1 cellular context compared by ENCODE assay signal in the genomic region with DNA sequence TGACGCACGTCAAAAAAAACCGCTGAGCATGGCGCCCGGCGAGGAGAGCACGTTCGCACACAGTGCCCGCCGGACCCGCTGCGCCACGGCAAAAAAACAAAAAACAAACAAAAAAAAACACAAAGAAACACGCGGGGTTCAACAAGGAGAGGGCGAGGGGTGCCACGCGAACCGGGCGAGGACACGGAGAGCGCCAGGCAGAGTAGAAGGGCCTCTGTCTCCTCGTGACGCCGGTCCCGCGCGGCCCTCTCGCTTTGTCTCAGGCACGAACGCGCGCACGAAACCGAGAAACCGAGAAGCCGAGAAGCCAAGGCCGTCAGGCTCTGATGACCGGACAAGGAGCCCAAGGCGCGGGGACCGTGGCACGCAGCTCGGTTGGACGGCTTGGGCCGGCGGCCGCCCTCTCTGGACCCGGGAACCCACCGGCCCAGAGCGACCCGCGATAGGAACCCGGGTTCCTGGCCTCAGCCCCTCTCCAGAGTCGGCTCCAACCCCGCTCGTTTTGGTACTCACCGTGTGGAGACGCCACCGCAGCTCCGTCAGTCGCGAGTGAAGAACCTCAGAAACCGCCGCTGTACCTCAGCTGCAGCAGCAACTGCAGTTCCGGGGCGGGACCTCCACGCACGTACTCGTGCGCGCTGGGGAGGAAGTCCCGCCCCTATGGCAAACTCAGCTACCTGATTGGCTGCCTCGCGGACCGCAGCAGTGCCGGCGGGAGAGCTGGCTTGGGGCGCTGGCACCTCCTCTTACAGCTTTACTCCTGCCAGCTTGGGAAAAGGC.
TF ChIP-seq lines count a peak whose summit lies in the region.

A gene with protein sequence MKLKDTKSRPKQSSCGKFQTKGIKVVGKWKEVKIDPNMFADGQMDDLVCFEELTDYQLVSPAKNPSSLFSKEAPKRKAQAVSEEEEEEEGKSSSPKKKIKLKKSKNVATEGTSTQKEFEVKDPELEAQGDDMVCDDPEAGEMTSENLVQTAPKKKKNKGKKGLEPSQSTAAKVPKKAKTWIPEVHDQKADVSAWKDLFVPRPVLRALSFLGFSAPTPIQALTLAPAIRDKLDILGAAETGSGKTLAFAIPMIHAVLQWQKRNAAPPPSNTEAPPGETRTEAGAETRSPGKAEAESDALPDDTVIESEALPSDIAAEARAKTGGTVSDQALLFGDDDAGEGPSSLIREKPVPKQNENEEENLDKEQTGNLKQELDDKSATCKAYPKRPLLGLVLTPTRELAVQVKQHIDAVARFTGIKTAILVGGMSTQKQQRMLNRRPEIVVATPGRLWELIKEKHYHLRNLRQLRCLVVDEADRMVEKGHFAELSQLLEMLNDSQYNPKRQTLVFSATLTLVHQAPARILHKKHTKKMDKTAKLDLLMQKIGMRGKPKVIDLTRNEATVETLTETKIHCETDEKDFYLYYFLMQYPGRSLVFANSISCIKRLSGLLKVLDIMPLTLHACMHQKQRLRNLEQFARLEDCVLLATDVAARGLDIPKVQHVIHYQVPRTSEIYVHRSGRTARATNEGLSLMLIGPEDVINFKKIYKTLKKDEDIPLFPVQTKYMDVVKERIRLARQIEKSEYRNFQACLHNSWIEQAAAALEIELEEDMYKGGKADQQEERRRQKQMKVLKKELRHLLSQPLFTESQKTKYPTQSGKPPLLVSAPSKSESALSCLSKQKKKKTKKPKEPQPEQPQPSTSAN (minus strand): TSS at position 597 of the 780 bp plus-strand sequence. CDS start 1,460 bp downstream, outside the sequence.
A gene with protein sequence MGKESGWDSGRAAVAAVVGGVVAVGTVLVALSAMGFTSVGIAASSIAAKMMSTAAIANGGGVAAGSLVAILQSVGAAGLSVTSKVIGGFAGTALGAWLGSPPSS (plus strand): TSS at position 705 of the 780 bp plus-strand sequence. CDS start 15,628 bp downstream, outside the sequence.

TF ChIP-seq in HepG2, 621 proteins besides CTCF, POLR2A, EP300 and RAD21 (continued from another document and continues in another):
- TF ChIP-seq, protein P1, sequence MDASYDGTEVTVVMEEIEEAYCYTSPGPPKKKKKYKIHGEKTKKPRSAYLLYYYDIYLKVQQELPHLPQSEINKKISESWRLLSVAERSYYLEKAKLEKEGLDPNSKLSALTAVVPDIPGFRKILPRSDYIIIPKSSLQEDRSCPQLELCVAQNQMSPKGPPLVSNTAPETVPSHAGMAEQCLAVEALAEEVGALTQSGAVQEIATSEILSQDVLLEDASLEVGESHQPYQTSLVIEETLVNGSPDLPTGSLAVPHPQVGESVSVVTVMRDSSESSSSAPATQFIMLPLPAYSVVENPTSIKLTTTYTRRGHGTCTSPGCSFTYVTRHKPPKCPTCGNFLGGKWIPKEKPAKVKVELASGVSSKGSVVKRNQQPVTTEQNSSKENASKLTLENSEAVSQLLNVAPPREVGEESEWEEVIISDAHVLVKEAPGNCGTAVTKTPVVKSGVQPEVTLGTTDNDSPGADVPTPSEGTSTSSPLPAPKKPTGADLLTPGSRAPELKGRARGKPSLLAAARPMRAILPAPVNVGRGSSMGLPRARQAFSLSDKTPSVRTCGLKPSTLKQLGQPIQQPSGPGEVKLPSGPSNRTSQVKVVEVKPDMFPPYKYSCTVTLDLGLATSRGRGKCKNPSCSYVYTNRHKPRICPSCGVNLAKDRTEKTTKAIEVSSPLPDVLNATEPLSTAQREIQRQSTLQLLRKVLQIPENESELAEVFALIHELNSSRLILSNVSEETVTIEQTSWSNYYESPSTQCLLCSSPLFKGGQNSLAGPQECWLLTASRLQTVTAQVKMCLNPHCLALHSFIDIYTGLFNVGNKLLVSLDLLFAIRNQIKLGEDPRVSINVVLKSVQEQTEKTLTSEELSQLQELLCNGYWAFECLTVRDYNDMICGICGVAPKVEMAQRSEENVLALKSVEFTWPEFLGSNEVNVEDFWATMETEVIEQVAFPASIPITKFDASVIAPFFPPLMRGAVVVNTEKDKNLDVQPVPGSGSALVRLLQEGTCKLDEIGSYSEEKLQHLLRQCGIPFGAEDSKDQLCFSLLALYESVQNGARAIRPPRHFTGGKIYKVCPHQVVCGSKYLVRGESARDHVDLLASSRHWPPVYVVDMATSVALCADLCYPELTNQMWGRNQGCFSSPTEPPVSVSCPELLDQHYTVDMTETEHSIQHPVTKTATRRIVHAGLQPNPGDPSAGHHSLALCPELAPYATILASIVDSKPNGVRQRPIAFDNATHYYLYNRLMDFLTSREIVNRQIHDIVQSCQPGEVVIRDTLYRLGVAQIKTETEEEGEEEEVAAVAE (CRISPR knock-in tag; IDR thresholded peaks at IDR 0.05; ENCODE audit: borderline replicate concordance) = no peak
- TF ChIP-seq ZNF792 (CRISPR knock-in tag; IDR thresholded peaks at IDR 0.05) (no peak), SMARCC2 (IDR thresholded peaks at IDR 0.05) (no peak), GFI1 (CRISPR knock-in tag; IDR thresholded peaks at IDR 0.05; ENCODE audit: borderline replicate concordance) (peak; percentile 58; the same call in 1 of the 2 replicates), NR1H2 (CRISPR knock-in tag; IDR thresholded peaks at IDR 0.05; ENCODE audit: borderline replicate concordance, low read depth) (no peak), ZNF337 (CRISPR knock-in tag; IDR thresholded peaks at IDR 0.05; ENCODE audit: borderline replicate concordance, low read depth) (no peak), SP5 (CRISPR knock-in tag; IDR thresholded peaks at IDR 0.05; ENCODE audit: borderline replicate concordance, low read depth) (peak; percentile 30; the same call in 1 of the 2 replicates), NFE2 (CRISPR knock-in tag; IDR thresholded peaks at IDR 0.05) (no peak), YY1 (IDR thresholded peaks at IDR 0.05; ENCODE audit: insufficient read depth, insufficient replicate concordance, low read depth, low read length) (peak; percentile 16), ZIK1 (CRISPR knock-in tag; IDR thresholded peaks at IDR 0.05; ENCODE audit: borderline replicate concordance, low read depth) (no peak), HOXA5 (CRISPR knock-in tag; IDR thresholded peaks at IDR 0.05) (no peak; the same call in 1 of the 2 replicates), KLF6 (CRISPR knock-in tag; IDR thresholded peaks at IDR 0.05) (0 out of 2 replicates have a peak, but pooled peaks have one; percentile 21), CC2D1A (CRISPR knock-in tag; IDR thresholded peaks at IDR 0.05) (no peak), ZSCAN12 (CRISPR knock-in tag; IDR thresholded peaks at IDR 0.05) (no peak), ZNF460 (CRISPR knock-in tag; IDR thresholded peaks at IDR 0.05; ENCODE audit: borderline replicate concordance) (no peak), ZNF282 (IDR thresholded peaks at IDR 0.05; ENCODE audit: partially characterized antibody) (no peak), ZMYM3 (CRISPR knock-in tag; IDR thresholded peaks at IDR 0.05) (no peak), ZSCAN29 (CRISPR knock-in tag; conservative IDR thresholded peaks at IDR 0.05) (no peak), ZNF549 (CRISPR knock-in tag; IDR thresholded peaks at IDR 0.05) (no peak), NR2F6 (IDR thresholded peaks at IDR 0.05) (no peak), NR2F6 (CRISPR knock-in tag; IDR thresholded peaks at IDR 0.05) (no peak)
- TF ChIP-seq, protein P2, sequence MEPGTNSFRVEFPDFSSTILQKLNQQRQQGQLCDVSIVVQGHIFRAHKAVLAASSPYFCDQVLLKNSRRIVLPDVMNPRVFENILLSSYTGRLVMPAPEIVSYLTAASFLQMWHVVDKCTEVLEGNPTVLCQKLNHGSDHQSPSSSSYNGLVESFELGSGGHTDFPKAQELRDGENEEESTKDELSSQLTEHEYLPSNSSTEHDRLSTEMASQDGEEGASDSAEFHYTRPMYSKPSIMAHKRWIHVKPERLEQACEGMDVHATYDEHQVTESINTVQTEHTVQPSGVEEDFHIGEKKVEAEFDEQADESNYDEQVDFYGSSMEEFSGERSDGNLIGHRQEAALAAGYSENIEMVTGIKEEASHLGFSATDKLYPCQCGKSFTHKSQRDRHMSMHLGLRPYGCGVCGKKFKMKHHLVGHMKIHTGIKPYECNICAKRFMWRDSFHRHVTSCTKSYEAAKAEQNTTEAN (CRISPR knock-in tag; conservative IDR thresholded peaks at IDR 0.05) = no peak
- TF ChIP-seq, protein P3, sequence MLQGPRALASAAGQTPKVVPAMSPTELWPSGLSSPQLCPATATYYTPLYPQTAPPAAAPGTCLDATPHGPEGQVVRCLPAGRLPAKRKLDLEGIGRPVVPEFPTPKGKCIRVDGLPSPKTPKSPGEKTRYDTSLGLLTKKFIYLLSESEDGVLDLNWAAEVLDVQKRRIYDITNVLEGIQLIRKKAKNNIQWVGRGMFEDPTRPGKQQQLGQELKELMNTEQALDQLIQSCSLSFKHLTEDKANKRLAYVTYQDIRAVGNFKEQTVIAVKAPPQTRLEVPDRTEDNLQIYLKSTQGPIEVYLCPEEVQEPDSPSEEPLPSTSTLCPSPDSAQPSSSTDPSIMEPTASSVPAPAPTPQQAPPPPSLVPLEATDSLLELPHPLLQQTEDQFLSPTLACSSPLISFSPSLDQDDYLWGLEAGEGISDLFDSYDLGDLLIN (CRISPR knock-in tag; IDR thresholded peaks at IDR 0.05; ENCODE audit: borderline replicate concordance) = no peak
- TF ChIP-seq, protein P4, sequence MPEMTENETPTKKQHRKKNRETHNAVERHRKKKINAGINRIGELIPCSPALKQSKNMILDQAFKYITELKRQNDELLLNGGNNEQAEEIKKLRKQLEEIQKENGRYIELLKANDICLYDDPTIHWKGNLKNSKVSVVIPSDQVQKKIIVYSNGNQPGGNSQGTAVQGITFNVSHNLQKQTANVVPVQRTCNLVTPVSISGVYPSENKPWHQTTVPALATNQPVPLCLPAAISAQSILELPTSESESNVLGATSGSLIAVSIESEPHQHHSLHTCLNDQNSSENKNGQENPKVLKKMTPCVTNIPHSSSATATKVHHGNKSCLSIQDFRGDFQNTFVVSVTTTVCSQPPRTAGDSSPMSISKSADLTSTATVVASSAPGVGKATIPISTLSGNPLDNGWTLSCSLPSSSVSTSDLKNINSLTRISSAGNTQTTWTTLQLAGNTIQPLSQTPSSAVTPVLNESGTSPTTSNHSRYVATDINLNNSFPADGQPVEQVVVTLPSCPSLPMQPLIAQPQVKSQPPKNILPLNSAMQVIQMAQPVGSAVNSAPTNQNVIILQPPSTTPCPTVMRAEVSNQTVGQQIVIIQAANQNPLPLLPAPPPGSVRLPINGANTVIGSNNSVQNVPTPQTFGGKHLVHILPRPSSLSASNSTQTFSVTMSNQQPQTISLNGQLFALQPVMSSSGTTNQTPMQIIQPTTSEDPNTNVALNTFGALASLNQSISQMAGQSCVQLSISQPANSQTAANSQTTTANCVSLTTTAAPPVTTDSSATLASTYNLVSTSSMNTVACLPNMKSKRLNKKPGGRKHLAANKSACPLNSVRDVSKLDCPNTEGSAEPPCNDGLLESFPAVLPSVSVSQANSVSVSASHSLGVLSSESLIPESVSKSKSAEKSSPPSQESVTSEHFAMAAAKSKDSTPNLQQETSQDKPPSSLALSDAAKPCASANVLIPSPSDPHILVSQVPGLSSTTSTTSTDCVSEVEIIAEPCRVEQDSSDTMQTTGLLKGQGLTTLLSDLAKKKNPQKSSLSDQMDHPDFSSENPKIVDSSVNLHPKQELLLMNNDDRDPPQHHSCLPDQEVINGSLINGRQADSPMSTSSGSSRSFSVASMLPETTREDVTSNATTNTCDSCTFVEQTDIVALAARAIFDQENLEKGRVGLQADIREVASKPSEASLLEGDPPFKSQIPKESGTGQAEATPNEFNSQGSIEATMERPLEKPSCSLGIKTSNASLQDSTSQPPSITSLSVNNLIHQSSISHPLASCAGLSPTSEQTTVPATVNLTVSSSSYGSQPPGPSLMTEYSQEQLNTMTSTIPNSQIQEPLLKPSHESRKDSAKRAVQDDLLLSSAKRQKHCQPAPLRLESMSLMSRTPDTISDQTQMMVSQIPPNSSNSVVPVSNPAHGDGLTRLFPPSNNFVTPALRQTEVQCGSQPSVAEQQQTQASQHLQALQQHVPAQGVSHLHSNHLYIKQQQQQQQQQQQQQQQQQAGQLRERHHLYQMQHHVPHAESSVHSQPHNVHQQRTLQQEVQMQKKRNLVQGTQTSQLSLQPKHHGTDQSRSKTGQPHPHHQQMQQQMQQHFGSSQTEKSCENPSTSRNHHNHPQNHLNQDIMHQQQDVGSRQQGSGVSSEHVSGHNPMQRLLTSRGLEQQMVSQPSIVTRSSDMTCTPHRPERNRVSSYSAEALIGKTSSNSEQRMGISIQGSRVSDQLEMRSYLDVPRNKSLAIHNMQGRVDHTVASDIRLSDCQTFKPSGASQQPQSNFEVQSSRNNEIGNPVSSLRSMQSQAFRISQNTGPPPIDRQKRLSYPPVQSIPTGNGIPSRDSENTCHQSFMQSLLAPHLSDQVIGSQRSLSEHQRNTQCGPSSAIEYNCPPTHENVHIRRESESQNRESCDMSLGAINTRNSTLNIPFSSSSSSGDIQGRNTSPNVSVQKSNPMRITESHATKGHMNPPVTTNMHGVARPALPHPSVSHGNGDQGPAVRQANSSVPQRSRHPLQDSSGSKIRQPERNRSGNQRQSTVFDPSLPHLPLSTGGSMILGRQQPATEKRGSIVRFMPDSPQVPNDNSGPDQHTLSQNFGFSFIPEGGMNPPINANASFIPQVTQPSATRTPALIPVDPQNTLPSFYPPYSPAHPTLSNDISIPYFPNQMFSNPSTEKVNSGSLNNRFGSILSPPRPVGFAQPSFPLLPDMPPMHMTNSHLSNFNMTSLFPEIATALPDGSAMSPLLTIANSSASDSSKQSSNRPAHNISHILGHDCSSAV (CRISPR knock-in tag; IDR thresholded peaks at IDR 0.05; ENCODE audit: borderline replicate concordance) = 0 out of 2 replicates have a peak, but pooled peaks have one; percentile 45
- TF ChIP-seq, protein P5, sequence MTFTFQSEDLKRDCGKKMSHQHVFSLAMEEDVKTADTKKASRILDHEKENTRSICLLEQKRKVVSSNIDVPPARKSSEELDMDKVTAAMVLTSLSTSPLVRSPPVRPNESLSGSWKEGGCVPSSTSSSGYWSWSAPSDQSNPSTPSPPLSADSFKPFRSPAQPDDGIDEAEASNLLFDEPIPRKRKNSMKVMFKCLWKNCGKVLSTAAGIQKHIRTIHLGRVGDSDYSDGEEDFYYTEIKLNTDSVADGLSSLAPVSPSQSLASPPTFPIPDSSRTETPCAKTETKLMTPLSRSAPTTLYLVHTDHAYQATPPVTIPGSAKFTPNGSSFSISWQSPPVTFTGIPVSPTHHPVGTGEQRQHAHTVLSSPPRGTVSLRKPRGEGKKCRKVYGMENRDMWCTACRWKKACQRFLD (CRISPR knock-in tag; IDR thresholded peaks at IDR 0.05; ENCODE audit: borderline replicate concordance) = no peak
- TF ChIP-seq, protein P6, sequence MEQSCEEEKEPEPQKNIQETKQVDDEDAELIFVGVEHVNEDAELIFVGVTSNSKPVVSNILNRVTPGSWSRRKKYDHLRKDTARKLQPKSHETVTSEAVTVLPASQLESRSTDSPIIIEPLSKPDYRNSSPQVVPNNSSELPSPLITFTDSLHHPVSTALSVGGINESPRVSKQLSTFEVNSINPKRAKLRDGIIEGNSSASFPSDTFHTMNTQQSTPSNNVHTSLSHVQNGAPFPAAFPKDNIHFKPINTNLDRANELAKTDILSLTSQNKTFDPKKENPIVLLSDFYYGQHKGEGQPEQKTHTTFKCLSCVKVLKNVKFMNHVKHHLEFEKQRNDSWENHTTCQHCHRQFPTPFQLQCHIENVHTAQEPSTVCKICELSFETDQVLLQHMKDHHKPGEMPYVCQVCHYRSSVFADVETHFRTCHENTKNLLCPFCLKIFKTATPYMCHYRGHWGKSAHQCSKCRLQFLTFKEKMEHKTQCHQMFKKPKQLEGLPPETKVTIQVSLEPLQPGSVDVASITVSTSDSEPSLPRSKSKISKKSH (CRISPR knock-in tag; IDR thresholded peaks at IDR 0.05; ENCODE audit: borderline replicate concordance) = peak; percentile 78; the same call in 1 of the 2 replicates
